20 cellular contexts compared by ENCODE assay signal in genomic region chr18:45777393-45777792, GRCh38. TPM values are rescaled to one million over a fixed set of nuclear protein-coding genes. Genes with fewer than 3 reads are reported as not detected.
DNase-seq lines count a peak whose midpoint lies in the region; ATAC-seq and TF ChIP-seq lines count a peak whose summit lies in the region.
"Had no signal": no experiment of that assay in that cellular context is flagged by ENCODE, and none has a peak within 500 bp of the region (broad histone marks: within the 10 kb centered on the region; RNA-seq: fewer than 3 reads in every experiment).

No MANE protein-coding gene starts in this region.

- in situ Hi-C loops in transverse colon (cut with MboI; ENCODE audit: low pct_ligation_motif_present in 1 of 4, low pct_unique_long_range_greater_than_20kb in 1 of 4, low sequenced_read_pairs in 3 of 4) = no loop called here

- no peak overlapping the region for H3K27ac Mint-ChIP-seq in glutamatergic neuron (ENCODE audit: unreplicated experiment)
- H3K27ac Mint-ChIP-seq: activated CD4-positive, alpha-beta T cell treated with anti-CD3 and anti-CD28 coated beads, Interleukin-2, amount 10 ng/mL, durations not matched to agents 24 days and 14 days; CD4-positive, CD25-positive, alpha-beta regulatory T cell; memory B cell had no signal

- CTCF ChIA-PET in BJ (lab: Yijun Ruan, JAX) = interaction anchor here (0.6 to 1.8 kb wide), 4 partner anchors 10 to 103 kb away, joined by 3 to 5 read pairs (median 3); no protein-coding TSS in a partner anchor
- CTCF ChIA-PET in RWPE1 (lab: Yijun Ruan, JAX) = interaction anchor here (1.0 kb wide), 1 partner anchor 9 kb away, joined by 3 read pairs; no protein-coding TSS in a partner anchor

- H3K36me3 ChIP-seq in BJ (ENCODE audit: control insufficient read depth, insufficient read depth, low read length) = no peaks in the 10 kb centered on the region
- H3K36me3 ChIP-seq in prostate gland = no peaks in the 10 kb centered on the region
- H3K36me3 ChIP-seq in transverse colon = no peaks in the 10 kb centered on the region
- H3K36me3 ChIP-seq: neutrophil, spleen had no signal

- no peaks in the 10 kb centered on the region for H3K9me3 Mint-ChIP-seq in glutamatergic neuron (ENCODE audit: unreplicated experiment)
- H3K9me3 Mint-ChIP-seq: activated T-cell treated with anti-CD3 and anti-CD28 coated beads, Interleukin-2, amount 50 U/mL, for 4 hours had no signal

- WGBS in prostate gland = 19% methylated on average over 1 of the region's 1 CpG
- WGBS in transverse colon (ENCODE audit: low coverage in 1 of 2), 2 donors = 70 to 82% methylated on average over 1 of the region's 1 CpG

- DNase-seq in BJ (ENCODE audit: low read depth) = peak; percentile 91
- DNase-seq in RWPE1 (ENCODE audit: low spot score) = peak; percentile 27
- DNase-seq in epithelial cell of prostate (ENCODE audit: low read depth, low spot score) = no peak
- no peak for DNase-seq in prostate gland (ENCODE audit: low spot score)
- DNase-seq in transverse colon = no peak
- no peak for DNase-seq in glutamatergic neuron
- DNase-seq in GM10266 (ENCODE audit: extremely low spot score) = no peak
- DNase-seq: activated CD4-positive, alpha-beta T cell treated with anti-CD3 and anti-CD28 coated beads, Interleukin-2, amount 10 ng/mL, durations not matched to agents 24 days and 14 days; activated T-cell treated with anti-CD3 and anti-CD28 coated beads, Interleukin-2, amount 50 U/mL, for 4 hours; CD4-positive, CD25-positive, alpha-beta regulatory T cell; foreskin melanocyte; NCI-H2107; NCI-H82; Right ventricle myocardium superior; spleen had no signal

- H3K27ac ChIP-seq in RWPE1 (no peak overlapping the region), epithelial cell of prostate (peak overlapping the region; percentile 55), prostate gland (peak overlapping the region; percentile 5 to 13), transverse colon (no peak overlapping the region)
- H3K27ac ChIP-seq: neutrophil, spleen had no signal

- H3K4me1 Mint-ChIP-seq in glutamatergic neuron (ENCODE audit: low read depth, unreplicated experiment) = no peaks in the 10 kb centered on the region

- no peaks in the 10 kb centered on the region for H3K27me3 ChIP-seq in BJ (ENCODE audit: control insufficient read depth, insufficient read depth, low read length)
- no peaks in the 10 kb centered on the region for H3K27me3 ChIP-seq in prostate gland (replicated peaks; ENCODE audit: insufficient read depth)
- H3K27me3 ChIP-seq in transverse colon = peaks cover 9% of the 10 kb centered on the region

- peaks cover 2% of the 10 kb centered on the region for H3K27me3 Mint-ChIP-seq in glutamatergic neuron (ENCODE audit: unreplicated experiment)

- no peak for TF ChIP-seq POLR2A in prostate gland (IDR thresholded peaks at IDR 0.05)
- TF ChIP-seq POLR2A in transverse colon (IDR thresholded peaks at IDR 0.05) = no peak

- POLR2A ChIA-PET in BJ (lab: Charles Lee) = no interaction called here
- POLR2A ChIA-PET in RWPE1 (lab: Yijun Ruan, JAX; ENCODE audit: low non-redundant PET) = no interaction called here

- no peak for ATAC-seq in GM18867 (IDR thresholded peaks at IDR 0.05; ENCODE audit: unreplicated experiment)
- ATAC-seq: activated T-cell treated with anti-CD3 and anti-CD28 coated beads, Interleukin-2, amount 50 U/mL, for 4 hours had no signal

- TF ChIP-seq EP300 in transverse colon (IDR thresholded peaks at IDR 0.05; ENCODE audit: low read depth) = no peak

- no peaks in the 10 kb centered on the region for H3K36me3 Mint-ChIP-seq in glutamatergic neuron (ENCODE audit: unreplicated experiment)
- H3K36me3 Mint-ChIP-seq: CD4-positive, CD25-positive, alpha-beta regulatory T cell; memory B cell had no signal

- no peak overlapping the region for H3K4me3 ChIP-seq in BJ (ENCODE audit: low read depth, low read length)
- no peak overlapping the region for H3K4me3 ChIP-seq in prostate gland
- H3K4me3 ChIP-seq in transverse colon = no peak overlapping the region
- H3K4me3 ChIP-seq: spleen had no signal

- intact Hi-C loops in prostate gland (cut with DNase I) (no loop called here), transverse colon (cut with DNase I; ENCODE audit: low total_unique reads) (no loop called here)

- no peak overlapping the region for H3K4me3 Mint-ChIP-seq in glutamatergic neuron (ENCODE audit: unreplicated experiment)
- H3K4me3 Mint-ChIP-seq: activated CD4-positive, alpha-beta T cell treated with anti-CD3 and anti-CD28 coated beads, Interleukin-2, amount 10 ng/mL, durations not matched to agents 24 days and 14 days; activated T-cell treated with anti-CD3 and anti-CD28 coated beads, Interleukin-2, amount 50 U/mL, for 4 hours; CD4-positive, CD25-positive, alpha-beta regulatory T cell; memory B cell had no signal

- H3K9me3 ChIP-seq in prostate gland (no peaks in the 10 kb centered on the region), transverse colon (no peaks in the 10 kb centered on the region)
- H3K9me3 ChIP-seq: neutrophil, spleen had no signal

- H3K4me1 ChIP-seq in prostate gland (replicated peaks) (peaks cover 17% of the 10 kb centered on the region), transverse colon (peaks cover 0 to 8% (median 2%) of the 10 kb centered on the region in 4 donors)

- TF ChIP-seq CTCF in BJ (IDR thresholded peaks at IDR 0.05; ENCODE audit: insufficient read depth, low read depth, low read length) (no peak), RWPE1 (conservative IDR thresholded peaks at IDR 0.05; ENCODE audit: low read depth) (no peak), prostate gland (IDR thresholded peaks at IDR 0.05) (no peak), transverse colon (IDR thresholded peaks at IDR 0.05) (no peak), glutamatergic neuron (IDR thresholded peaks at IDR 0.05; ENCODE audit: partially characterized antibody, unreplicated experiment) (no peak), GM10266 (IDR thresholded peaks at IDR 0.05; ENCODE audit: control insufficient read depth, insufficient read depth, low read depth, missing control alignments) (no peak)

RNA-seq across cellular contexts. Expression of gene SIGLEC15, which starts 48.1 kb away (rescaled TPM):
- polyA plus RNA-seq in BJ (2011; rRNA removed) = 0.04 and 0.06 TPM in 2 replicates
- 0.05 TPM in 1 of 2 replicates, not detected in the other for polyA minus RNA-seq in BJ (2011; rRNA and poly(A)+ RNA removed)
- total RNA-seq in prostate gland (under 1 TPM in 1 of 2 donors, not detected in 1; 0.91 TPM), transverse colon (not detected), glutamatergic neuron (ENCODE audit: unreplicated experiment) (not detected)
- total RNA-seq: activated CD4-positive, alpha-beta T cell treated with anti-CD3 and anti-CD28 coated beads, Interleukin-2, amount 10 ng/mL, durations not matched to agents 24 days and 14 days; activated T-cell treated with anti-CD3 and anti-CD28 coated beads, Interleukin-2, amount 50 U/mL, for 4 hours; CD4-positive, CD25-positive, alpha-beta regulatory T cell; G401; Right ventricle myocardium superior had no signal

RNA-seq across cellular contexts. Expression of gene SLC14A1, which starts 53.4 kb away (rescaled TPM):
- 0.63 and 0.77 TPM in 2 replicates for polyA plus RNA-seq in BJ (2011; rRNA removed)
- polyA minus RNA-seq in BJ (2011; rRNA and poly(A)+ RNA removed) = 0.26 and 0.85 TPM in 2 replicates
- total RNA-seq in prostate gland (100 to 1,000 TPM in 1 of 2 donors, 10 to 100 TPM in 1; 31.8 to 139 TPM), transverse colon (1 to 10 TPM in 1 of 4 donors, under 1 TPM in 2, not detected in 1; 0.75 to 2.9 (median 0.95) TPM), glutamatergic neuron (ENCODE audit: unreplicated experiment) (not detected)
- total RNA-seq: dermis microvascular lymphatic vessel endothelial cell, G401 had no signal

Comparison
In these comparisons a context has a peak if more than half of its experiments do, and no peak if none do; other contexts are left out.
1. DNase-seq: peak in BJ (single experiment) and RWPE1 (single experiment); none in epithelial cell of prostate (single experiment), prostate gland (single experiment), transverse colon (single experiment), glutamatergic neuron (single experiment) and GM10266 (single experiment).
2. H3K27ac ChIP-seq: peak in epithelial cell of prostate (single experiment) and prostate gland (2 of 2); none in RWPE1 (single experiment) and transverse colon (0 of 4).
3. RNA of gene SLC14A1, which starts 53.4 kb away (total RNA-seq): 31.8 to 139 TPM in prostate gland; 0.75 to 2.9 TPM in transverse colon and not detected in glutamatergic neuron (single experiment); every median in the first group is over 4 times any median in the second.